Comparison of ENCODE assay signal across 8 cellular contexts in genomic region chr11:34916014-34916809, GRCh38. TPM values are rescaled to one million over a fixed set of nuclear protein-coding genes. Genes with fewer than 3 reads are reported as not detected.
A peak's percentile ranks its signal among the peaks of the same experiment; 100 is the strongest.
DNase-seq lines count a peak whose midpoint lies in the region; ATAC-seq and TF ChIP-seq lines count a peak whose summit lies in the region.

Gene APIP, minus strand, starts transcription at chr11:34916379. Its CDS starts 95 bp downstream, at chr11:34916284.
Gene PDHX, plus strand, starts transcription at chr11:34916618. Its CDS starts 38 bp downstream, at chr11:34916656.

- in situ Hi-C loops in Panc1 (cut with HindIII; ENCODE audit: low pct_unique_long_range_greater_than_20kb, low sequenced_read_pairs) = no loop called here

- H3K27me3 Mint-ChIP-seq in activated T-cell treated with anti-CD3 and anti-CD28 coated beads, Interleukin-2, amount 50 U/mL, for 4 hours (ENCODE audit: low read depth) = no peaks in the 10 kb centered on the region

- peaks cover 45% of the 10 kb centered on the region for H3K4me1 Mint-ChIP-seq in activated T-cell treated with anti-CD3 and anti-CD28 coated beads, Interleukin-2, amount 50 U/mL, for 4 hours (ENCODE audit: low read depth)

- peak within 1 kb of the TSS; percentile 58 for H3K4me2 ChIP-seq in KMS-11

- no peaks in the 10 kb centered on the region for H3K36me3 ChIP-seq in KMS-11 (ENCODE audit: insufficient read depth)
- H3K36me3 ChIP-seq in Panc1 (ENCODE audit: control insufficient read depth, insufficient read depth, low read length) = peaks cover 13% of the 10 kb centered on the region
- no peaks in the 10 kb centered on the region for H3K36me3 ChIP-seq in esophagus (ENCODE audit: control insufficient read depth in 2 of 2, insufficient read depth in 2 of 2, low read length in 1 of 2)
- no peaks in the 10 kb centered on the region for H3K36me3 ChIP-seq in mucosa of stomach (ENCODE audit: control insufficient read depth, insufficient read depth, low read length)

- CTCF ChIA-PET in Panc1 (lab: Charles Lee) = no interaction called here

- H3K9me3 Mint-ChIP-seq in activated T-cell treated with anti-CD3 and anti-CD28 coated beads, Interleukin-2, amount 50 U/mL, for 4 hours = no peaks in the 10 kb centered on the region

- peaks cover 28% of the 10 kb centered on the region for H3K79me2 ChIP-seq in KMS-11 (ENCODE audit: insufficient read depth, low read depth)

- no peak within 1 kb of the TSS for H3K4me3 ChIP-seq in KMS-11 (IDR thresholded peaks at IDR 0.05; ENCODE audit: insufficient read depth, low read depth, low read length)
- peak within 1 kb of the TSS; percentile 97 to 98 for H3K4me3 ChIP-seq in Panc1 (ENCODE audit: low read depth in 2 of 2, low read length in 2 of 2)
- H3K4me3 ChIP-seq in esophagus (ENCODE audit: low read depth in 1 of 2, low read length in 2 of 2) = peak within 1 kb of the TSS; percentile 88 to 99
- peak within 1 kb of the TSS; percentile 94 for H3K4me3 ChIP-seq in mucosa of stomach (ENCODE audit: low read length)

- TF ChIP-seq CTCF in KMS-11 (conservative IDR thresholded peaks at IDR 0.05; ENCODE audit: low read depth, low read length) (no peak), Panc1 (IDR thresholded peaks at IDR 0.05) (no peak)

- DNase-seq in DMS79 treated with DMSO at 0.1 percent for 48 hours (lab: John Stamatoyannopoulos, UW) = peak; percentile 90
- DNase-seq in Panc1 (ENCODE audit: low read depth, low spot score) = peak; percentile 87
- DNase-seq in activated T-cell treated with anti-CD3 and anti-CD28 coated beads, Interleukin-2, amount 50 U/mL, for 4 hours = peak; percentile 97
- peak; percentile 100 for DNase-seq in stimulated activated CD8-positive, alpha-beta memory T cell treated with anti-CD3 and anti-CD28 coated beads, Interleukin-4, amount 100 ng/mL, for 48 hours

- WGBS in esophagus, 2 donors = 0 to 1% methylated on average over 76 of the region's 76 CpGs

- H3K4me3 Mint-ChIP-seq in activated T-cell treated with anti-CD3 and anti-CD28 coated beads, Interleukin-2, amount 50 U/mL, for 4 hours = peak within 1 kb of the TSS; percentile 98

- H3K9me3 ChIP-seq in Panc1 (ENCODE audit: control insufficient read depth, insufficient read depth, low read depth, low read length) = no peaks in the 10 kb centered on the region
- no peaks in the 10 kb centered on the region for H3K9me3 ChIP-seq in esophagus (ENCODE audit: control insufficient read depth in 2 of 2, insufficient read depth in 1 of 2, low read depth in 1 of 2, low read length in 1 of 2)
- no peaks in the 10 kb centered on the region for H3K9me3 ChIP-seq in mucosa of stomach (ENCODE audit: control insufficient read depth, low read length)

- POLR2A ChIA-PET in Panc1 (lab: Charles Lee) = interaction anchor here (0.6 to 0.7 kb wide), 2 partner anchors 16 to 61 kb away, joined by 3 to 4 read pairs; no protein-coding TSS in a partner anchor

- H3K4me1 ChIP-seq in KMS-11 (ENCODE audit: low read depth, poor library complexity, severe bottlenecking) (peaks cover 21% of the 10 kb centered on the region), Panc1 (ENCODE audit: control insufficient read depth, insufficient read depth, low read length) (peaks cover 26% of the 10 kb centered on the region), esophagus (ENCODE audit: control insufficient read depth in 2 of 2, insufficient read depth in 2 of 2, low read length in 1 of 2) (no peaks in the 10 kb centered on the region), mucosa of stomach (ENCODE audit: control insufficient read depth, insufficient read depth, low read length) (peaks cover 18% of the 10 kb centered on the region)

- H3K9ac ChIP-seq in KMS-11 = peak within 1 kb of the TSS; percentile 70
- H3K9ac ChIP-seq in mucosa of stomach (ENCODE audit: low read length) = peak within 1 kb of the TSS; percentile 96

- intact Hi-C loops in Panc1 (cut with micrococcal nuclease; ENCODE audit: unreplicated experiment) = no loop called here

- peaks cover 18% of the 10 kb centered on the region for H3K36me3 Mint-ChIP-seq in activated T-cell treated with anti-CD3 and anti-CD28 coated beads, Interleukin-2, amount 50 U/mL, for 4 hours (ENCODE audit: insufficient read depth)

- H3K27me3 ChIP-seq in KMS-11 (ENCODE audit: insufficient read depth, low read depth) (no peaks in the 10 kb centered on the region), Panc1 (ENCODE audit: control insufficient read depth, insufficient read depth, low read length) (no peaks in the 10 kb centered on the region), esophagus (ENCODE audit: control insufficient read depth in 1 of 2, insufficient read depth in 2 of 2, low read length in 2 of 2) (no peaks in the 10 kb centered on the region), mucosa of stomach (ENCODE audit: control insufficient read depth, insufficient read depth, low read length) (no peaks in the 10 kb centered on the region)

- H3K27ac ChIP-seq in KMS-11 = peak within 1 kb of the TSS; percentile 75
- H3K27ac ChIP-seq in Panc1 (ENCODE audit: low read length) = peak within 1 kb of the TSS; percentile 99
- peak within 1 kb of the TSS; percentile 92 to 95 for H3K27ac ChIP-seq in esophagus (ENCODE audit: low read depth in 2 of 2, low read length in 1 of 2)

- no TSS peak for BruUV-seq in Panc1 (replicated peaks; lab: Mats Ljungman, UMichigan)

- H4K20me1 ChIP-seq in KMS-11 (ENCODE audit: insufficient read depth) = no peaks in the 10 kb centered on the region

- H2AFZ ChIP-seq in KMS-11 (ENCODE audit: low read depth) = peak within 1 kb of the TSS; percentile 77

- ATAC-seq in GM21786 (IDR thresholded peaks at IDR 0.05; ENCODE audit: unreplicated experiment) (peak; percentile 91), Panc1 (peak; percentile 94)
- ATAC-seq in activated T-cell treated with anti-CD3 and anti-CD28 coated beads, Interleukin-2, amount 50 U/mL, for 4 hours = peak; percentile 88 to 94

RNA-seq across cellular contexts. Expression of gene APIP, which starts in this region (rescaled TPM):
- 42.6 TPM for total RNA-seq in Panc1 (2021; ENCODE audit: unreplicated experiment)
- 25.5 TPM for polyA plus RNA-seq in Panc1 (2012; ENCODE audit: insufficient read length)
- 10 to 100 TPM; 28.9 to 34.2 (median 32.4) TPM for total RNA-seq in activated T-cell treated with anti-CD3 and anti-CD28 coated beads, Interleukin-2, amount 50 U/mL, for 4 hours
- polyA plus RNA-seq in esophagus = 10 to 100 TPM in 1 of 2 donors, 1 to 10 TPM in 1; 8.5 to 12.5 TPM

RNA-seq across cellular contexts. Expression of gene PDHX, which starts in this region (rescaled TPM):
- total RNA-seq in Panc1 (2021; ENCODE audit: unreplicated experiment) = 63.0 TPM
- polyA plus RNA-seq in Panc1 (2012; ENCODE audit: insufficient read length) = 35.1 TPM
- total RNA-seq in activated T-cell treated with anti-CD3 and anti-CD28 coated beads, Interleukin-2, amount 50 U/mL, for 4 hours = 10 to 100 TPM; 25.4 to 27.6 (median 27.0) TPM
- polyA plus RNA-seq in esophagus = 10 to 100 TPM; 13.6 to 13.7 TPM
